1 cellular context compared by ENCODE assay signal in the genomic region with DNA sequence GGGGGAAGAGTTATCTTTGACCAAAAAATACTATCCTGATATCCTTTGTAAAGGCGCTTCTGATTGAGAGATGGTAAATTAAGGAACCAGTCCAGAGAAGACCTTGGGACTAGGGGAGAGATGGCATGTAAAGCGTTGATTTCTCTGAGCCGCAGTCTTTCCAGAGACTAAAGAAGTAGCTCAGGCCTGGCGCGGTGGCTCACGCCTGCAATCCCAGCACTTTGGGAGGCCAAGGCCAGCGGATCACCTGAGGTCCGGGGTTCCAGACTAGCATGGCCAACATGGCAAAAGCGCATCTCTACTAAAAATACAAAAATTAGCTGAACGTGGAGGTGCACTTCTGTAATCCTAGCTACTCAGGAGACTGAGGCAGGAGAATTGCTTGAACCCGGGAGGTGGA.
TF ChIP-seq lines count a peak whose summit lies in the region.

No MANE protein-coding gene starts in this region.

TF ChIP-seq in HepG2, 621 proteins besides CTCF, POLR2A, EP300 and RAD21:
- 0 out of 4 replicates have a peak, but pooled peaks of 1 of the 2 experiments have one; percentile 10 for TF ChIP-seq NR2F1 (CRISPR knock-in tag; IDR thresholded peaks at IDR 0.05)
- TF ChIP-seq TOE1 (CRISPR knock-in tag; IDR thresholded peaks at IDR 0.05), result no peak
- TF ChIP-seq, protein P1, sequence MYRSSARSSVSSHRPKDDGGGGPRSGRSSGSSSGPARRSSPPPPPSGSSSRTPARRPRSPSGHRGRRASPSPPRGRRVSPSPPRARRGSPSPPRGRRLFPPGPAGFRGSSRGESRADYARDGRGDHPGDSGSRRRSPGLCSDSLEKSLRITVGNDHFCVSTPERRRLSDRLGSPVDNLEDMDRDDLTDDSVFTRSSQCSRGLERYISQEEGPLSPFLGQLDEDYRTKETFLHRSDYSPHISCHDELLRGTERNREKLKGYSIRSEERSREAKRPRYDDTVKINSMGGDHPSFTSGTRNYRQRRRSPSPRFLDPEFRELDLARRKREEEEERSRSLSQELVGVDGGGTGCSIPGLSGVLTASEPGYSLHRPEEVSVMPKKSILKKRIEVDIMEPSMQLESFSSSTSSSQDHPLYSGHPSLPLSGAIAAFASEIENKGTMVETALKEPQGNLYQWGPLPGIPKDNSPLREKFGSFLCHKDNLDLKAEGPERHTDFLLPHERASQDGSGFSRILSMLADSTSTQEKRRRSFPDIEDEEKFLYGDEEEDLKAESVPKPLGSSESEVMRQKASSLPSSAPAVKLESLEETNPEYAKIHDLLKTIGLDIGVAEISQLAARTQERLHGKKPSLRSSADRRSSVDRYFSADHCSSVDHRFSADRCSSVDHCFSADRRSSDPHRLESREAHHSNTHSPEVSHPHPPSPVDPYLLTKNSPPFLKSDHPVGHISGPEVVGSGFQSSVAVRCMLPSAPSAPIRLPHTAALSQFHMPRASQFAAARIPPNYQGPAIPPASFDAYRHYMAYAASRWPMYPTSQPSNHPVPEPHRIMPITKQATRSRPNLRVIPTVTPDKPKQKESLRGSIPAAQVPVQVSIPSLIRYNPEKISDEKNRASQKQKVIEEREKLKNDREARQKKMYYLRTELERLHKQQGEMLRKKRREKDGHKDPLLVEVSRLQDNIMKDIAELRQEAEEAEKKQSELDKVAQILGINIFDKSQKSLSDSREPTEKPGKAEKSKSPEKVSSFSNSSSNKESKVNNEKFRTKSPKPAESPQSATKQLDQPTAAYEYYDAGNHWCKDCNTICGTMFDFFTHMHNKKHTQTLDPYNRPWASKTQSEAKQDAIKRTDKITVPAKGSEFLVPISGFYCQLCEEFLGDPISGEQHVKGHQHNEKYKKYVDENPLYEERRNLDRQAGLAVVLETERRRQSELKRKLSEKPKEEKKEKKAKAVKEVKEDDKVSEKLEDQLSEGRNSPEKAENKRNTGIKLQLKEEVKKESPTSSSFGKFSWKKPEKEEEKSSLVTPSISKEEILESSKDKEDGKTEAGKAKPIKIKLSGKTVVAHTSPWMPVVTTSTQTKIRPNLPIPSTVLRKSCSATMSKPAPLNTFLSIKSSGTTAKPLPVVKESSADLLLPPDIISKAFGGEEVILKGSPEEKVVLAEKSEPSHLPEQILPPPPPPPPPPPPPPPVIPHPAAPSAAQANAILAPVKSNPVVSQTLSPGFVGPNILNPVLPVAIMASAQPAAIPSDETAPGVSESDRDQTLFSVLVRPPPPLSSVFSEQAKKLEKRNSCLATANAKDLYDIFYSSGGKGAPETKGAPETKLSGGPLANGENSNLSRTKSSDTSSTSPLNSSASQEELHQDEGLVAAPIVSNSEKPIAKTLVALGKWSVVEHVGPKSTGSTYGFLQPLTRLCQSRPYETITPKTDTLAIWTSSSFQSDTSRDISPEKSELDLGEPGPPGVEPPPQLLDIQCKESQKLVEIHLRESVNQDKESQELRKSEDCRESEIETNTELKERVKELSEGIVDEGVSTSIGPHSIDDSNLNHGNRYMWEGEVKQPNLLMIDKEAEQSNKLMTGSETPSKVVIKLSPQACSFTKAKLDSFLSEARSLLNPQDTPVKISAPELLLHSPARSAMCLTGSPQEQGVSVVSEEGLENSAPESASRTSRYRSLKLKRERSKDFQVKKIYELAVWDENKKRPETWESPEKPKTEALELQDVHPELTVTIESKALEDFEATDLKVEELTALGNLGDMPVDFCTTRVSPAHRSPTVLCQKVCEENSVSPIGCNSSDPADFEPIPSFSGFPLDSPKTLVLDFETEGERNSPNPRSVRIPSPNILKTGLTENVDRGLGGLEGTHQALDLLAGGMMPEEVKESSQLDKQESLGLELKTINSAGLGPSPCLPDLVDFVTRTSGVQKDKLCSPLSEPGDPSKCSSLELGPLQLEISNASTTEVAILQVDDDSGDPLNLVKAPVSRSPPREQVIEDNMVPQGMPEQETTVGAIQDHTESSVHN (CRISPR knock-in tag; IDR thresholded peaks at IDR 0.05), result 0 out of 2 replicates have a peak, but pooled peaks have one; percentile 54
- TF ChIP-seq ZNF275 (CRISPR knock-in tag; IDR thresholded peaks at IDR 0.05; ENCODE audit: borderline replicate concordance), result no peak
- 0 out of 2 replicates have a peak, but pooled peaks have one; percentile 10 for TF ChIP-seq MEIS1 (CRISPR knock-in tag; IDR thresholded peaks at IDR 0.05; ENCODE audit: borderline replicate concordance)
- TF ChIP-seq NRL (CRISPR knock-in tag; IDR thresholded peaks at IDR 0.05; ENCODE audit: borderline replicate concordance), result 0 out of 2 replicates have a peak, but pooled peaks have one; percentile 13
- peak; percentile 66 for TF ChIP-seq ZBTB33 (CRISPR knock-in tag; IDR thresholded peaks at IDR 0.05)
- TF ChIP-seq ZBTB38 (CRISPR knock-in tag; IDR thresholded peaks at IDR 0.05), result peak; percentile 73; the same call in 1 of the 2 replicates
